ENCODE assay signal across 11 cellular contexts in the genomic region with DNA sequence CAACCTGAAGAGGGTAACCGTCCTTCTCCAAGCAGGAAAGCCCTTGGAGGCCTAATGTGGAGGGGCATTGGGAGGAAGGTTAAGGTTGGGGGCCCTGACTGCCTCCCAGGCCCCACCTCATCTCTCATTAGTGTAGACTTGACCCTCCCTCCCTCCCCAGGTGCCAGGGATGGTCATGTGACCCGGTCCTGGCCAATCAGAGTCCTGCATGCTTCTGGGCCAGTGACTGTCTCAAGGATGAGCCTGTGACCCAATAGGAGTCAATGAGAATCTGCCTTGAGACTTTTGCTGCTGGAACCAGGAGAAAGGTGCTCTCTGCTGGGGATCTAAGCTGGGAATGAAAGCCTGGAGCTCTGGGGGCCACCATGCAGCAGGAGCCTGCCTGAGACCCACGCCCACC.
A peak's percentile ranks its signal among the peaks of the same experiment; 100 is the strongest.
DNase-seq lines count a peak whose midpoint lies in the region; ATAC-seq and TF ChIP-seq lines count a peak whose summit lies in the region.
"Had no signal": no experiment of that assay in that cellular context is flagged by ENCODE, and none has a peak within 500 bp of the region (broad histone marks: within the 10 kb centered on the region; RNA-seq: fewer than 3 reads in every experiment).

No MANE protein-coding gene starts in this region.

- no peaks in the 10 kb centered on the region for H3K9me3 ChIP-seq in tibial artery

- H3K36me3 ChIP-seq in tibial artery = peaks cover 5 to 40% (median 11%) of the 10 kb centered on the region in 3 donors

- no peak for ATAC-seq in HG02610 (IDR thresholded peaks at IDR 0.05; ENCODE audit: unreplicated experiment)
- ATAC-seq: foreskin keratinocyte had no signal

- TF ChIP-seq CTCF in RWPE1 (conservative IDR thresholded peaks at IDR 0.05; ENCODE audit: low read depth) = no peak
- no peak for TF ChIP-seq CTCF in fibroblast of mammary gland (conservative IDR thresholded peaks at IDR 0.05; ENCODE audit: control insufficient read depth, insufficient read depth, low read depth, low read length)
- TF ChIP-seq CTCF in tibial artery (IDR thresholded peaks at IDR 0.05) = no peak

- POLR2A ChIA-PET in RWPE1 (lab: Yijun Ruan, JAX; ENCODE audit: low non-redundant PET) = no interaction called here

- H3K27ac ChIP-seq in RWPE1 (peak overlapping the region; percentile 84), tibial artery (peak overlapping the region in 1 of 2 donors; percentile 13)
- H3K27ac ChIP-seq: foreskin keratinocyte had no signal

- DNase-seq in stimulated activated CD4-positive, alpha-beta T cell treated with anti-CD3 and anti-CD28 coated beads, Interleukin-4, amount 100 ng/mL, for 24 hours = peak; percentile 18
- no peak for DNase-seq in stimulated activated CD4-positive, alpha-beta T cell treated with anti-CD3 and anti-CD28 coated beads, Interleukin-1b, Interleukin-23, amount 100 ng/mL, for 48 hours
- DNase-seq in RWPE1 (ENCODE audit: low spot score) (peak; percentile 83), fibroblast of mammary gland (ENCODE audit: low read depth) (peak; percentile 34), SKM-1 (lab: John Stamatoyannopoulos, UW; ENCODE audit: unreplicated experiment) (no peak), tibial artery (no peak)
- DNase-seq in central memory CD4-positive, alpha-beta T cell = no peak
- DNase-seq: COR-L47, foreskin keratinocyte, NCI-H146 had no signal

- H3K27me3 ChIP-seq in tibial artery = no peaks in the 10 kb centered on the region
- H3K27me3 ChIP-seq: foreskin keratinocyte had no signal

- CTCF ChIA-PET in RWPE1 (lab: Yijun Ruan, JAX) = interaction anchor here (0.8 kb wide), 1 partner anchor 109 kb away, joined by 6 read pairs; no protein-coding TSS in a partner anchor

- intact Hi-C loops in tibial artery (cut with DNase I; ENCODE audit: low total_unique reads) = loop anchor here (5.0 kb wide), 1 partner anchor 34 kb away; no protein-coding TSS in a partner anchor

- H3K4me3 ChIP-seq in fibroblast of mammary gland (ENCODE audit: control insufficient read depth, low read depth, low read length) = no peak overlapping the region
- no peak overlapping the region for H3K4me3 ChIP-seq in tibial artery

- H3K4me1 ChIP-seq in tibial artery = peaks cover 0 to 77% (median 47%) of the 10 kb centered on the region in 4 donors

Comparison
In these comparisons a context has a peak if more than half of its experiments do, and no peak if none do; other contexts are left out.
1. DNase-seq: peak in stimulated activated CD4-positive, alpha-beta T cell treated with anti-CD3 and anti-CD28 coated beads, Interleukin-4, amount 100 ng/mL, for 24 hours (single experiment), RWPE1 (single experiment) and fibroblast of mammary gland (single experiment); none in stimulated activated CD4-positive, alpha-beta T cell treated with anti-CD3 and anti-CD28 coated beads, Interleukin-1b, Interleukin-23, amount 100 ng/mL, for 48 hours (single experiment), SKM-1 (single experiment), central memory CD4-positive, alpha-beta T cell (single experiment) and tibial artery (0 of 2).